In genomic region chr4:2619459-2619858, GRCh38 we compare ENCODE assay signal across 1 cellular context.
A peak's percentile ranks its signal among the peaks of the same experiment; 100 is the strongest.
TF ChIP-seq lines count a peak whose summit lies in the region.

No MANE protein-coding gene starts in this region.

TF ChIP-seq in H1, 55 proteins besides CTCF, POLR2A, EP300 and RAD21 (continued from another document):
- TF ChIP-seq, protein P1, sequence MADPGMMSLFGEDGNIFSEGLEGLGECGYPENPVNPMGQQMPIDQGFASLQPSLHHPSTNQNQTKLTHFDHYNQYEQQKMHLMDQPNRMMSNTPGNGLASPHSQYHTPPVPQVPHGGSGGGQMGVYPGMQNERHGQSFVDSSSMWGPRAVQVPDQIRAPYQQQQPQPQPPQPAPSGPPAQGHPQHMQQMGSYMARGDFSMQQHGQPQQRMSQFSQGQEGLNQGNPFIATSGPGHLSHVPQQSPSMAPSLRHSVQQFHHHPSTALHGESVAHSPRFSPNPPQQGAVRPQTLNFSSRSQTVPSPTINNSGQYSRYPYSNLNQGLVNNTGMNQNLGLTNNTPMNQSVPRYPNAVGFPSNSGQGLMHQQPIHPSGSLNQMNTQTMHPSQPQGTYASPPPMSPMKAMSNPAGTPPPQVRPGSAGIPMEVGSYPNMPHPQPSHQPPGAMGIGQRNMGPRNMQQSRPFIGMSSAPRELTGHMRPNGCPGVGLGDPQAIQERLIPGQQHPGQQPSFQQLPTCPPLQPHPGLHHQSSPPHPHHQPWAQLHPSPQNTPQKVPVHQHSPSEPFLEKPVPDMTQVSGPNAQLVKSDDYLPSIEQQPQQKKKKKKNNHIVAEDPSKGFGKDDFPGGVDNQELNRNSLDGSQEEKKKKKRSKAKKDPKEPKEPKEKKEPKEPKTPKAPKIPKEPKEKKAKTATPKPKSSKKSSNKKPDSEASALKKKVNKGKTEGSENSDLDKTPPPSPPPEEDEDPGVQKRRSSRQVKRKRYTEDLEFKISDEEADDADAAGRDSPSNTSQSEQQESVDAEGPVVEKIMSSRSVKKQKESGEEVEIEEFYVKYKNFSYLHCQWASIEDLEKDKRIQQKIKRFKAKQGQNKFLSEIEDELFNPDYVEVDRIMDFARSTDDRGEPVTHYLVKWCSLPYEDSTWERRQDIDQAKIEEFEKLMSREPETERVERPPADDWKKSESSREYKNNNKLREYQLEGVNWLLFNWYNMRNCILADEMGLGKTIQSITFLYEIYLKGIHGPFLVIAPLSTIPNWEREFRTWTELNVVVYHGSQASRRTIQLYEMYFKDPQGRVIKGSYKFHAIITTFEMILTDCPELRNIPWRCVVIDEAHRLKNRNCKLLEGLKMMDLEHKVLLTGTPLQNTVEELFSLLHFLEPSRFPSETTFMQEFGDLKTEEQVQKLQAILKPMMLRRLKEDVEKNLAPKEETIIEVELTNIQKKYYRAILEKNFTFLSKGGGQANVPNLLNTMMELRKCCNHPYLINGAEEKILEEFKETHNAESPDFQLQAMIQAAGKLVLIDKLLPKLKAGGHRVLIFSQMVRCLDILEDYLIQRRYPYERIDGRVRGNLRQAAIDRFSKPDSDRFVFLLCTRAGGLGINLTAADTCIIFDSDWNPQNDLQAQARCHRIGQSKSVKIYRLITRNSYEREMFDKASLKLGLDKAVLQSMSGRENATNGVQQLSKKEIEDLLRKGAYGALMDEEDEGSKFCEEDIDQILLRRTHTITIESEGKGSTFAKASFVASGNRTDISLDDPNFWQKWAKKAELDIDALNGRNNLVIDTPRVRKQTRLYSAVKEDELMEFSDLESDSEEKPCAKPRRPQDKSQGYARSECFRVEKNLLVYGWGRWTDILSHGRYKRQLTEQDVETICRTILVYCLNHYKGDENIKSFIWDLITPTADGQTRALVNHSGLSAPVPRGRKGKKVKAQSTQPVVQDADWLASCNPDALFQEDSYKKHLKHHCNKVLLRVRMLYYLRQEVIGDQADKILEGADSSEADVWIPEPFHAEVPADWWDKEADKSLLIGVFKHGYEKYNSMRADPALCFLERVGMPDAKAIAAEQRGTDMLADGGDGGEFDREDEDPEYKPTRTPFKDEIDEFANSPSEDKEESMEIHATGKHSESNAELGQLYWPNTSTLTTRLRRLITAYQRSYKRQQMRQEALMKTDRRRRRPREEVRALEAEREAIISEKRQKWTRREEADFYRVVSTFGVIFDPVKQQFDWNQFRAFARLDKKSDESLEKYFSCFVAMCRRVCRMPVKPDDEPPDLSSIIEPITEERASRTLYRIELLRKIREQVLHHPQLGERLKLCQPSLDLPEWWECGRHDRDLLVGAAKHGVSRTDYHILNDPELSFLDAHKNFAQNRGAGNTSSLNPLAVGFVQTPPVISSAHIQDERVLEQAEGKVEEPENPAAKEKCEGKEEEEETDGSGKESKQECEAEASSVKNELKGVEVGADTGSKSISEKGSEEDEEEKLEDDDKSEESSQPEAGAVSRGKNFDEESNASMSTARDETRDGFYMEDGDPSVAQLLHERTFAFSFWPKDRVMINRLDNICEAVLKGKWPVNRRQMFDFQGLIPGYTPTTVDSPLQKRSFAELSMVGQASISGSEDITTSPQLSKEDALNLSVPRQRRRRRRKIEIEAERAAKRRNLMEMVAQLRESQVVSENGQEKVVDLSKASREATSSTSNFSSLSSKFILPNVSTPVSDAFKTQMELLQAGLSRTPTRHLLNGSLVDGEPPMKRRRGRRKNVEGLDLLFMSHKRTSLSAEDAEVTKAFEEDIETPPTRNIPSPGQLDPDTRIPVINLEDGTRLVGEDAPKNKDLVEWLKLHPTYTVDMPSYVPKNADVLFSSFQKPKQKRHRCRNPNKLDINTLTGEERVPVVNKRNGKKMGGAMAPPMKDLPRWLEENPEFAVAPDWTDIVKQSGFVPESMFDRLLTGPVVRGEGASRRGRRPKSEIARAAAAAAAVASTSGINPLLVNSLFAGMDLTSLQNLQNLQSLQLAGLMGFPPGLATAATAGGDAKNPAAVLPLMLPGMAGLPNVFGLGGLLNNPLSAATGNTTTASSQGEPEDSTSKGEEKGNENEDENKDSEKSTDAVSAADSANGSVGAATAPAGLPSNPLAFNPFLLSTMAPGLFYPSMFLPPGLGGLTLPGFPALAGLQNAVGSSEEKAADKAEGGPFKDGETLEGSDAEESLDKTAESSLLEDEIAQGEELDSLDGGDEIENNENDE (IDR thresholded peaks at IDR 0.05; ENCODE audit: insufficient replicate concordance, low read length): no peak
- TF ChIP-seq TEAD4 (IDR thresholded peaks at IDR 0.05; ENCODE audit: low read depth, low read length) (0 out of 2 replicates have a peak, but pooled peaks have one; percentile 18), SIX5 (IDR thresholded peaks at IDR 0.05; ENCODE audit: low read depth, low read length) (no peak)
